ENCODE assay signal across 1 cellular context in the genomic region with DNA sequence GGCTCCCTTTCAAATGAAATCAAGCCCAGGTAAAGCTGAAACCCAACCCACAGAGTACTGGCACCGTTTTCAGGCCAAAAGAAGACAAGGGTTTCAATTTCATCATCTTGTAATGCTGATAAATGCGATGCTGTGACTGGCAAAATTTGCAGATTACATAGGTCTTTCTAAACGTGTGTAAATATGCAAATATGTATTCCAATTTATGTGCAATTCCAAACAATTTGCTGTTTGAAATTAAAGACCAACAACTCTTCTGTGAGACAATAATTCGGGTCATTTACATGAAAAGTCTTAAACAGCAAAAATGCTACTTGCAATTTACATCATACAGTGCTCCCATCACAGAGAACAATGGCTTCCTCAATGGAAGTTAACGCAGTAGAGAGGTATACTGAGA.
TF ChIP-seq lines count a peak whose summit lies in the region.

No MANE protein-coding gene starts in this region.

TF ChIP-seq in A549, 52 proteins besides CTCF, POLR2A, EP300 and RAD21 (continued from another document):
- TF ChIP-seq BCL3 (IDR thresholded peaks at IDR 0.05) (no peak), CBX8 (IDR thresholded peaks at IDR 0.05) (no peak), EHF (CRISPR knock-in tag; IDR thresholded peaks at IDR 0.05) (no peak), NPAS2 (CRISPR knock-in tag; IDR thresholded peaks at IDR 0.05; ENCODE audit: borderline replicate concordance) (no peak), KDM1A (IDR thresholded peaks at IDR 0.05; ENCODE audit: low read depth) (no peak)
